Comparison of ENCODE assay signal across 1 cellular context in the genomic region with DNA sequence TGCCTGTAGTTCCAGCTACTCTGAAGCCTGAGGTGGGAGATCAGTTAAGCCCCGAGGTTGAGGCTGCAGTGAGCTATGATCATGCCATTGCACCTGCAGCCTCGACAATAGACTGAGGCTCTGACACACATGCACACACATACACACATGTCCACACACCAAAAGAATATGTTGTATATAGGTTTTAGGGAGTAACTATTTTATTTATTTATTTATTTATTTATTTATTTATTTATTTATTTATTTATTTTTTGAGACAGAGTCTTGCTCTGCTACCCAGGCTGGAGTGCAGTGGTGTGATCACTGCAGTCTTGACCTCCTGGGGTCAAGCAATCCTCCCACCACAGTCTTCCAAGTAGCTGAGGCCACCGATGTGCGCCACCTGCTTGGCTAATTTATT.
TF ChIP-seq lines count a peak whose summit lies in the region.

No MANE protein-coding gene starts in this region.

TF ChIP-seq in HEK293, 187 proteins besides CTCF, POLR2A, EP300 and RAD21 (continued from another document):
- TF ChIP-seq, protein P1, sequence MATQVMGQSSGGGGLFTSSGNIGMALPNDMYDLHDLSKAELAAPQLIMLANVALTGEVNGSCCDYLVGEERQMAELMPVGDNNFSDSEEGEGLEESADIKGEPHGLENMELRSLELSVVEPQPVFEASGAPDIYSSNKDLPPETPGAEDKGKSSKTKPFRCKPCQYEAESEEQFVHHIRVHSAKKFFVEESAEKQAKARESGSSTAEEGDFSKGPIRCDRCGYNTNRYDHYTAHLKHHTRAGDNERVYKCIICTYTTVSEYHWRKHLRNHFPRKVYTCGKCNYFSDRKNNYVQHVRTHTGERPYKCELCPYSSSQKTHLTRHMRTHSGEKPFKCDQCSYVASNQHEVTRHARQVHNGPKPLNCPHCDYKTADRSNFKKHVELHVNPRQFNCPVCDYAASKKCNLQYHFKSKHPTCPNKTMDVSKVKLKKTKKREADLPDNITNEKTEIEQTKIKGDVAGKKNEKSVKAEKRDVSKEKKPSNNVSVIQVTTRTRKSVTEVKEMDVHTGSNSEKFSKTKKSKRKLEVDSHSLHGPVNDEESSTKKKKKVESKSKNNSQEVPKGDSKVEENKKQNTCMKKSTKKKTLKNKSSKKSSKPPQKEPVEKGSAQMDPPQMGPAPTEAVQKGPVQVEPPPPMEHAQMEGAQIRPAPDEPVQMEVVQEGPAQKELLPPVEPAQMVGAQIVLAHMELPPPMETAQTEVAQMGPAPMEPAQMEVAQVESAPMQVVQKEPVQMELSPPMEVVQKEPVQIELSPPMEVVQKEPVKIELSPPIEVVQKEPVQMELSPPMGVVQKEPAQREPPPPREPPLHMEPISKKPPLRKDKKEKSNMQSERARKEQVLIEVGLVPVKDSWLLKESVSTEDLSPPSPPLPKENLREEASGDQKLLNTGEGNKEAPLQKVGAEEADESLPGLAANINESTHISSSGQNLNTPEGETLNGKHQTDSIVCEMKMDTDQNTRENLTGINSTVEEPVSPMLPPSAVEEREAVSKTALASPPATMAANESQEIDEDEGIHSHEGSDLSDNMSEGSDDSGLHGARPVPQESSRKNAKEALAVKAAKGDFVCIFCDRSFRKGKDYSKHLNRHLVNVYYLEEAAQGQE (tag by site-specific recombination; IDR thresholded peaks at IDR 0.05): peak; percentile 70
- TF ChIP-seq, protein P2, sequence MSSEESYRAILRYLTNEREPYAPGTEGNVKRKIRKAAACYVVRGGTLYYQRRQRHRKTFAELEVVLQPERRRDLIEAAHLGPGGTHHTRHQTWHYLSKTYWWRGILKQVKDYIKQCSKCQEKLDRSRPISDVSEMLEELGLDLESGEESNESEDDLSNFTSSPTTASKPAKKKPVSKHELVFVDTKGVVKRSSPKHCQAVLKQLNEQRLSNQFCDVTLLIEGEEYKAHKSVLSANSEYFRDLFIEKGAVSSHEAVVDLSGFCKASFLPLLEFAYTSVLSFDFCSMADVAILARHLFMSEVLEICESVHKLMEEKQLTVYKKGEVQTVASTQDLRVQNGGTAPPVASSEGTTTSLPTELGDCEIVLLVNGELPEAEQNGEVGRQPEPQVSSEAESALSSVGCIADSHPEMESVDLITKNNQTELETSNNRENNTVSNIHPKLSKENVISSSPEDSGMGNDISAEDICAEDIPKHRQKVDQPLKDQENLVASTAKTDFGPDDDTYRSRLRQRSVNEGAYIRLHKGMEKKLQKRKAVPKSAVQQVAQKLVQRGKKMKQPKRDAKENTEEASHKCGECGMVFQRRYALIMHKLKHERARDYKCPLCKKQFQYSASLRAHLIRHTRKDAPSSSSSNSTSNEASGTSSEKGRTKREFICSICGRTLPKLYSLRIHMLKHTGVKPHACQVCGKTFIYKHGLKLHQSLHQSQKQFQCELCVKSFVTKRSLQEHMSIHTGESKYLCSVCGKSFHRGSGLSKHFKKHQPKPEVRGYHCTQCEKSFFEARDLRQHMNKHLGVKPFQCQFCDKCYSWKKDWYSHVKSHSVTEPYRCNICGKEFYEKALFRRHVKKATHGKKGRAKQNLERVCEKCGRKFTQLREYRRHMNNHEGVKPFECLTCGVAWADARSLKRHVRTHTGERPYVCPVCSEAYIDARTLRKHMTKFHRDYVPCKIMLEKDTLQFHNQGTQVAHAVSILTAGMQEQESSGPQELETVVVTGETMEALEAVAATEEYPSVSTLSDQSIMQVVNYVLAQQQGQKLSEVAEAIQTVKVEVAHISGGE (tag by site-specific recombination; conservative IDR thresholded peaks at IDR 0.05; ENCODE audit: low read depth): peak; percentile 76
- TF ChIP-seq KLF1 (tag by site-specific recombination; IDR thresholded peaks at IDR 0.05) (no peak), ZNF18 (tag by site-specific recombination; IDR thresholded peaks at IDR 0.05) (no peak), ZNF426 (tag by site-specific recombination; IDR thresholded peaks at IDR 0.05) (peak; percentile 91), GLI2 (tag by site-specific recombination; IDR thresholded peaks at IDR 0.05; ENCODE audit: borderline replicate concordance, low read depth) (peak; percentile 10; the same call in 1 of the 2 replicates), ZNF10 (tag by site-specific recombination; IDR thresholded peaks at IDR 0.05) (no peak), ZSCAN30 (tag by site-specific recombination; IDR thresholded peaks at IDR 0.05) (no peak), SP3 (tag by site-specific recombination; IDR thresholded peaks at IDR 0.05) (peak; percentile 23; the same call in 1 of the 2 replicates), ZNF302 (tag by site-specific recombination; IDR thresholded peaks at IDR 0.05; ENCODE audit: low read depth) (no peak), ZNF654 (tag by site-specific recombination; IDR thresholded peaks at IDR 0.05; ENCODE audit: low read depth) (peak; percentile 41), ZNF518A (tag by site-specific recombination; conservative IDR thresholded peaks at IDR 0.05; ENCODE audit: low read depth) (peak; percentile 92), ZNF623 (tag by site-specific recombination; IDR thresholded peaks at IDR 0.05) (peak; percentile 70), ZNF37A (tag by site-specific recombination; IDR thresholded peaks at IDR 0.05) (no peak), ZNF23 (tag by site-specific recombination; IDR thresholded peaks at IDR 0.05; ENCODE audit: borderline replicate concordance) (no peak), TRIM28 (IDR thresholded peaks at IDR 0.05; ENCODE audit: borderline replicate concordance, low read length) (no peak), GLIS2 (tag by site-specific recombination; IDR thresholded peaks at IDR 0.05) (no peak), PRDM1 (tag by site-specific recombination; IDR thresholded peaks at IDR 0.05) (no peak), PRDM6 (tag by site-specific recombination; IDR thresholded peaks at IDR 0.05) (no peak), ZNF274 (IDR thresholded peaks at IDR 0.05; ENCODE audit: low read length) (no peak), ZNF274 (tag by site-specific recombination; IDR thresholded peaks at IDR 0.05; ENCODE audit: borderline replicate concordance) (no peak), ZNF692 (tag by site-specific recombination; IDR thresholded peaks at IDR 0.05) (no peak), YY2 (tag by site-specific recombination; IDR thresholded peaks at IDR 0.05) (no peak), ZNF664 (tag by site-specific recombination; IDR thresholded peaks at IDR 0.05) (peak; percentile 75), ZNF248 (tag by site-specific recombination; IDR thresholded peaks at IDR 0.05) (no peak), ZNF433 (tag by site-specific recombination; IDR thresholded peaks at IDR 0.05; ENCODE audit: low read depth) (peak; percentile 68; the same call in 1 of the 2 replicates), ZNF202 (tag by site-specific recombination; IDR thresholded peaks at IDR 0.05; ENCODE audit: borderline replicate concordance) (peak; percentile 67; the same call in 1 of the 2 replicates), ZNF555 (tag by site-specific recombination; conservative IDR thresholded peaks at IDR 0.05) (peak; percentile 79), AEBP2 (tag by site-specific recombination; IDR thresholded peaks at IDR 0.05; ENCODE audit: borderline replicate concordance) (no peak), ZNF558 (tag by site-specific recombination; IDR thresholded peaks at IDR 0.05) (no peak; the same call in 1 of the 2 replicates), ZNF266 (tag by site-specific recombination; IDR thresholded peaks at IDR 0.05; ENCODE audit: low read depth) (peak; percentile 62), MZF1 (tag by site-specific recombination; IDR thresholded peaks at IDR 0.05; ENCODE audit: borderline replicate concordance) (peak; percentile 37; the same call in 1 of the 2 replicates)
- TF ChIP-seq, protein P3, sequence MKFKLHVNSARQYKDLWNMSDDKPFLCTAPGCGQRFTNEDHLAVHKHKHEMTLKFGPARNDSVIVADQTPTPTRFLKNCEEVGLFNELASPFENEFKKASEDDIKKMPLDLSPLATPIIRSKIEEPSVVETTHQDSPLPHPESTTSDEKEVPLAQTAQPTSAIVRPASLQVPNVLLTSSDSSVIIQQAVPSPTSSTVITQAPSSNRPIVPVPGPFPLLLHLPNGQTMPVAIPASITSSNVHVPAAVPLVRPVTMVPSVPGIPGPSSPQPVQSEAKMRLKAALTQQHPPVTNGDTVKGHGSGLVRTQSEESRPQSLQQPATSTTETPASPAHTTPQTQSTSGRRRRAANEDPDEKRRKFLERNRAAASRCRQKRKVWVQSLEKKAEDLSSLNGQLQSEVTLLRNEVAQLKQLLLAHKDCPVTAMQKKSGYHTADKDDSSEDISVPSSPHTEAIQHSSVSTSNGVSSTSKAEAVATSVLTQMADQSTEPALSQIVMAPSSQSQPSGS (tag by site-specific recombination; IDR thresholded peaks at IDR 0.05; ENCODE audit: low read depth): no peak
